In the genomic region with DNA sequence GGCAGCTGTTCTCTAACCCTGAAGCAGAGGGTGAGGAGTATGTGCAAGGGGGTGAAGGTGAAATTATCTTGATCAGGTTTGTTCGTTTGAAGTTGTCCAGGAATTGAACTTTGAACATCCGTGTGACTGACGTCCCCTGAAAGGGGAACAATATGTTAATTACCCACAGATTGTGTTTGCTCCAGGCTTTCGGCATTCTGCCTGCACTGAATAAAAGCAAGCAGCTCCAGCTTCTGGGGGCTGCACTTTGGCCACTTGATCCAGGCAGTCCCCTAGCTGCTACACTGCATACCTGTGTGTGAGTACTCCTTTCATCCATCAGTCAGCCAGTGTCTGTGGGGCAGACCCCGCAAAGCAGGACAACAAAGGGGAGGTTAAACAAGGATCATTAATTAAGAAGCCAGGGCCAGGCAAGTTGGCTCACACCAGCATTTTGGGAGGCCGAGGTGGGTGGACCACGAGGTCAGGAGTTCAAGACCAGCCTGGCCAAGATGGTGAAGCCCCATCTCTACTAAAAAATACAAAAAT, we compare ENCODE assay signal across 1 cellular context.
TF ChIP-seq lines count a peak whose summit lies in the region.

No MANE protein-coding gene starts in this region.

TF ChIP-seq in HepG2, 621 proteins besides CTCF, POLR2A, EP300 and RAD21 (continued from another document and continues in another):
- TF ChIP-seq, protein P1, sequence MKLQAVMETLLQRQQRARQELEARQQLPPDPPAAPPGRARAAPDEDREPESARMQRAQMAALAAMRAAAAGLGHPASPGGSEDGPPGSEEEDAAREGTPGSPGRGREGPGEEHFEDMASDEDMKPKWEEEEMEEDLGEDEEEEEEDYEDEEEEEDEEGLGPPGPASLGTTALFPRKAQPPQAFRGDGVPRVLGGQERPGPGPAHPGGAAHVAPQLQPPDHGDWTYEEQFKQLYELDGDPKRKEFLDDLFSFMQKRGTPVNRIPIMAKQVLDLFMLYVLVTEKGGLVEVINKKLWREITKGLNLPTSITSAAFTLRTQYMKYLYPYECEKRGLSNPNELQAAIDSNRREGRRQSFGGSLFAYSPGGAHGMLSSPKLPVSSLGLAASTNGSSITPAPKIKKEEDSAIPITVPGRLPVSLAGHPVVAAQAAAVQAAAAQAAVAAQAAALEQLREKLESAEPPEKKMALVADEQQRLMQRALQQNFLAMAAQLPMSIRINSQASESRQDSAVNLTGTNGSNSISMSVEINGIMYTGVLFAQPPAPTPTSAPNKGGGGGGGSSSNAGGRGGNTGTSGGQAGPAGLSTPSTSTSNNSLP (IDR thresholded peaks at IDR 0.05; ENCODE audit: low read depth, low read length) = peak; percentile 76
- TF ChIP-seq FOXO1 (CRISPR knock-in tag; IDR thresholded peaks at IDR 0.05) (0 out of 2 replicates have a peak, but pooled peaks have one; percentile 13), NFYB (CRISPR knock-in tag; IDR thresholded peaks at IDR 0.05) (no peak), ZNF292 (CRISPR knock-in tag; IDR thresholded peaks at IDR 0.05; ENCODE audit: borderline replicate concordance, low read depth) (peak; percentile 92; the same call in 1 of the 2 replicates), ZSCAN20 (CRISPR knock-in tag; IDR thresholded peaks at IDR 0.05; ENCODE audit: borderline replicate concordance) (no peak), SOX13 (IDR thresholded peaks at IDR 0.05) (no peak), SOX13 (CRISPR knock-in tag; conservative IDR thresholded peaks at IDR 0.05 in 1 of 2, IDR thresholded peaks at IDR 0.05 in 1 of 2) (peak in 1 of 2 experiments; percentile 79; a peak in 2 of 4 replicates), FOXP1 (IDR thresholded peaks at IDR 0.05) (peak; percentile 21; the same call in 1 of the 2 replicates), FOXP1 (CRISPR knock-in tag; IDR thresholded peaks at IDR 0.05) (peak; percentile 54; the same call in 1 of the 2 replicates), CC2D1A (CRISPR knock-in tag; IDR thresholded peaks at IDR 0.05) (peak; percentile 85; the same call in 1 of the 2 replicates), ZNF781 (CRISPR knock-in tag; IDR thresholded peaks at IDR 0.05; ENCODE audit: borderline replicate concordance, not compliant biosample characterization) (peak; percentile 27), TBX2 (CRISPR knock-in tag; IDR thresholded peaks at IDR 0.05; ENCODE audit: borderline replicate concordance) (peak; percentile 75; the same call in 1 of the 2 replicates), RELA (CRISPR knock-in tag; IDR thresholded peaks at IDR 0.05) (no peak), CHD4 (IDR thresholded peaks at IDR 0.05; ENCODE audit: borderline replicate concordance, low read length) (peak; percentile 74; the same call in 1 of the 2 replicates), ZNF572 (CRISPR knock-in tag; IDR thresholded peaks at IDR 0.05) (no peak), HDAC6 (IDR thresholded peaks at IDR 0.05; ENCODE audit: low read depth, low read length) (no peak), SOX5 (CRISPR knock-in tag; IDR thresholded peaks at IDR 0.05; ENCODE audit: borderline replicate concordance) (peak; percentile 84; the same call in 1 of the 2 replicates)
- TF ChIP-seq, protein P2, sequence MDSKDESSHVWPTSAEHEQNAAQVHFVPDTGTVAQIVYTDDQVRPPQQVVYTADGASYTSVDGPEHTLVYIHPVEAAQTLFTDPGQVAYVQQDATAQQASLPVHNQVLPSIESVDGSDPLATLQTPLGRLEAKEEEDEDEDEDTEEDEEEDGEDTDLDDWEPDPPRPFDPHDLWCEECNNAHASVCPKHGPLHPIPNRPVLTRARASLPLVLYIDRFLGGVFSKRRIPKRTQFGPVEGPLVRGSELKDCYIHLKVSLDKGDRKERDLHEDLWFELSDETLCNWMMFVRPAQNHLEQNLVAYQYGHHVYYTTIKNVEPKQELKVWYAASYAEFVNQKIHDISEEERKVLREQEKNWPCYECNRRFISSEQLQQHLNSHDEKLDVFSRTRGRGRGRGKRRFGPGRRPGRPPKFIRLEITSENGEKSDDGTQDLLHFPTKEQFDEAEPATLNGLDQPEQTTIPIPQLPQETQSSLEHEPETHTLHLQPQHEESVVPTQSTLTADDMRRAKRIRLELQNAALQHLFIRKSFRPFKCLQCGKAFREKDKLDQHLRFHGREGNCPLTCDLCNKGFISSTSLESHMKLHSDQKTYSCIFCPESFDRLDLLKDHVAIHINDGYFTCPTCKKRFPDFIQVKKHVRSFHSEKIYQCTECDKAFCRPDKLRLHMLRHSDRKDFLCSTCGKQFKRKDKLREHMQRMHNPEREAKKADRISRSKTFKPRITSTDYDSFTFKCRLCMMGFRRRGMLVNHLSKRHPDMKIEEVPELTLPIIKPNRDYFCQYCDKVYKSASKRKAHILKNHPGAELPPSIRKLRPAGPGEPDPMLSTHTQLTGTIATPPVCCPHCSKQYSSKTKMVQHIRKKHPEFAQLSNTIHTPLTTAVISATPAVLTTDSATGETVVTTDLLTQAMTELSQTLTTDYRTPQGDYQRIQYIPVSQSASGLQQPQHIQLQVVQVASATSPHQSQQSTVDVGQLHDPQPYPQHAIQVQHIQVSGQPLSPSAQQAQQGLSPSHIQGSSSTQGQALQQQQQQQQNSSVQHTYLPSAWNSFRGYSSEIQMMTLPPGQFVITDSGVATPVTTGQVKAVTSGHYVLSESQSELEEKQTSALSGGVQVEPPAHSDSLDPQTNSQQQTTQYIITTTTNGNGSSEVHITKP (CRISPR knock-in tag; IDR thresholded peaks at IDR 0.05; ENCODE audit: low read depth) = 0 out of 2 replicates have a peak, but pooled peaks have one; percentile 24
- TF ChIP-seq, protein P3, sequence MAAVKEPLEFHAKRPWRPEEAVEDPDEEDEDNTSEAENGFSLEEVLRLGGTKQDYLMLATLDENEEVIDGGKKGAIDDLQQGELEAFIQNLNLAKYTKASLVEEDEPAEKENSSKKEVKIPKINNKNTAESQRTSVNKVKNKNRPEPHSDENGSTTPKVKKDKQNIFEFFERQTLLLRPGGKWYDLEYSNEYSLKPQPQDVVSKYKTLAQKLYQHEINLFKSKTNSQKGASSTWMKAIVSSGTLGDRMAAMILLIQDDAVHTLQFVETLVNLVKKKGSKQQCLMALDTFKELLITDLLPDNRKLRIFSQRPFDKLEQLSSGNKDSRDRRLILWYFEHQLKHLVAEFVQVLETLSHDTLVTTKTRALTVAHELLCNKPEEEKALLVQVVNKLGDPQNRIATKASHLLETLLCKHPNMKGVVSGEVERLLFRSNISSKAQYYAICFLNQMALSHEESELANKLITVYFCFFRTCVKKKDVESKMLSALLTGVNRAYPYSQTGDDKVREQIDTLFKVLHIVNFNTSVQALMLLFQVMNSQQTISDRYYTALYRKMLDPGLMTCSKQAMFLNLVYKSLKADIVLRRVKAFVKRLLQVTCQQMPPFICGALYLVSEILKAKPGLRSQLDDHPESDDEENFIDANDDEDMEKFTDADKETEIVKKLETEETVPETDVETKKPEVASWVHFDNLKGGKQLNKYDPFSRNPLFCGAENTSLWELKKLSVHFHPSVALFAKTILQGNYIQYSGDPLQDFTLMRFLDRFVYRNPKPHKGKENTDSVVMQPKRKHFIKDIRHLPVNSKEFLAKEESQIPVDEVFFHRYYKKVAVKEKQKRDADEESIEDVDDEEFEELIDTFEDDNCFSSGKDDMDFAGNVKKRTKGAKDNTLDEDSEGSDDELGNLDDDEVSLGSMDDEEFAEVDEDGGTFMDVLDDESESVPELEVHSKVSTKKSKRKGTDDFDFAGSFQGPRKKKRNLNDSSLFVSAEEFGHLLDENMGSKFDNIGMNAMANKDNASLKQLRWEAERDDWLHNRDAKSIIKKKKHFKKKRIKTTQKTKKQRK (IDR thresholded peaks at IDR 0.05; ENCODE audit: low read length) = no peak
- TF ChIP-seq, protein P4, sequence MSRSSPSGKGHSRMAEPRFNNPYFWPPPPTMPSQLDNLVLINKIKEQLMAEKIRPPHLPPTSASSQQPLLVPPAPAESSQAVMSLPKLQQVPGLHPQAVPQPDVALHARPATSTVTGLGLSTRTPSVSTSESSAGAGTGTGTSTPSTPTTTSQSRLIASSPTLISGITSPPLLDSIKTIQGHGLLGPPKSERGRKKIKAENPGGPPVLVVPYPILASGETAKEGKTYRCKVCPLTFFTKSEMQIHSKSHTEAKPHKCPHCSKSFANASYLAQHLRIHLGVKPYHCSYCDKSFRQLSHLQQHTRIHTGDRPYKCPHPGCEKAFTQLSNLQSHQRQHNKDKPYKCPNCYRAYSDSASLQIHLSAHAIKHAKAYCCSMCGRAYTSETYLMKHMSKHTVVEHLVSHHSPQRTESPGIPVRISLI (CRISPR knock-in tag; IDR thresholded peaks at IDR 0.05; ENCODE audit: borderline replicate concordance) = peak; percentile 15; the same call in 1 of the 2 replicates
- TF ChIP-seq, protein P5, sequence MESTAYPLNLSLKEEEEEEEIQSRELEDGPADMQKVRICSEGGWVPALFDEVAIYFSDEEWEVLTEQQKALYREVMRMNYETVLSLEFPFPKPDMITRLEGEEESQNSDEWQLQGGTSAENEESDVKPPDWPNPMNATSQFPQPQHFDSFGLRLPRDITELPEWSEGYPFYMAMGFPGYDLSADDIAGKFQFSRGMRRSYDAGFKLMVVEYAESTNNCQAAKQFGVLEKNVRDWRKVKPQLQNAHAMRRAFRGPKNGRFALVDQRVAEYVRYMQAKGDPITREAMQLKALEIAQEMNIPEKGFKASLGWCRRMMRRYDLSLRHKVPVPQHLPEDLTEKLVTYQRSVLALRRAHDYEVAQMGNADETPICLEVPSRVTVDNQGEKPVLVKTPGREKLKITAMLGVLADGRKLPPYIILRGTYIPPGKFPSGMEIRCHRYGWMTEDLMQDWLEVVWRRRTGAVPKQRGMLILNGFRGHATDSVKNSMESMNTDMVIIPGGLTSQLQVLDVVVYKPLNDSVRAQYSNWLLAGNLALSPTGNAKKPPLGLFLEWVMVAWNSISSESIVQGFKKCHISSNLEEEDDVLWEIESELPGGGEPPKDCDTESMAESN (CRISPR knock-in tag; conservative IDR thresholded peaks at IDR 0.05) = 0 out of 2 replicates have a peak, but pooled peaks have one; percentile 36
- TF ChIP-seq, protein P6, sequence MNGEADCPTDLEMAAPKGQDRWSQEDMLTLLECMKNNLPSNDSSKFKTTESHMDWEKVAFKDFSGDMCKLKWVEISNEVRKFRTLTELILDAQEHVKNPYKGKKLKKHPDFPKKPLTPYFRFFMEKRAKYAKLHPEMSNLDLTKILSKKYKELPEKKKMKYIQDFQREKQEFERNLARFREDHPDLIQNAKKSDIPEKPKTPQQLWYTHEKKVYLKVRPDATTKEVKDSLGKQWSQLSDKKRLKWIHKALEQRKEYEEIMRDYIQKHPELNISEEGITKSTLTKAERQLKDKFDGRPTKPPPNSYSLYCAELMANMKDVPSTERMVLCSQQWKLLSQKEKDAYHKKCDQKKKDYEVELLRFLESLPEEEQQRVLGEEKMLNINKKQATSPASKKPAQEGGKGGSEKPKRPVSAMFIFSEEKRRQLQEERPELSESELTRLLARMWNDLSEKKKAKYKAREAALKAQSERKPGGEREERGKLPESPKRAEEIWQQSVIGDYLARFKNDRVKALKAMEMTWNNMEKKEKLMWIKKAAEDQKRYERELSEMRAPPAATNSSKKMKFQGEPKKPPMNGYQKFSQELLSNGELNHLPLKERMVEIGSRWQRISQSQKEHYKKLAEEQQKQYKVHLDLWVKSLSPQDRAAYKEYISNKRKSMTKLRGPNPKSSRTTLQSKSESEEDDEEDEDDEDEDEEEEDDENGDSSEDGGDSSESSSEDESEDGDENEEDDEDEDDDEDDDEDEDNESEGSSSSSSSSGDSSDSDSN (CRISPR knock-in tag; IDR thresholded peaks at IDR 0.05) = peak; percentile 22; the same call in 1 of the 2 replicates
- TF ChIP-seq, protein P7, sequence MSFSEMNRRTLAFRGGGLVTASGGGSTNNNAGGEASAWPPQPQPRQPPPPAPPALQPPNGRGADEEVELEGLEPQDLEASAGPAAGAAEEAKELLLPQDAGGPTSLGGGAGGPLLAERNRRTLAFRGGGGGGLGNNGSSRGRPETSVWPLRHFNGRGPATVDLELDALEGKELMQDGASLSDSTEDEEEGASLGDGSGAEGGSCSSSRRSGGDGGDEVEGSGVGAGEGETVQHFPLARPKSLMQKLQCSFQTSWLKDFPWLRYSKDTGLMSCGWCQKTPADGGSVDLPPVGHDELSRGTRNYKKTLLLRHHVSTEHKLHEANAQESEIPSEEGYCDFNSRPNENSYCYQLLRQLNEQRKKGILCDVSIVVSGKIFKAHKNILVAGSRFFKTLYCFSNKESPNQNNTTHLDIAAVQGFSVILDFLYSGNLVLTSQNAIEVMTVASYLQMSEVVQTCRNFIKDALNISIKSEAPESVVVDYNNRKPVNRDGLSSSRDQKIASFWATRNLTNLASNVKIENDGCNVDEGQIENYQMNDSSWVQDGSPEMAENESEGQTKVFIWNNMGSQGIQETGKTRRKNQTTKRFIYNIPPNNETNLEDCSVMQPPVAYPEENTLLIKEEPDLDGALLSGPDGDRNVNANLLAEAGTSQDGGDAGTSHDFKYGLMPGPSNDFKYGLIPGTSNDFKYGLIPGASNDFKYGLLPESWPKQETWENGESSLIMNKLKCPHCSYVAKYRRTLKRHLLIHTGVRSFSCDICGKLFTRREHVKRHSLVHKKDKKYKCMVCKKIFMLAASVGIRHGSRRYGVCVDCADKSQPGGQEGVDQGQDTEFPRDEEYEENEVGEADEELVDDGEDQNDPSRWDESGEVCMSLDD (CRISPR knock-in tag; IDR thresholded peaks at IDR 0.05; ENCODE audit: borderline replicate concordance) = no peak
- TF ChIP-seq, protein P8, sequence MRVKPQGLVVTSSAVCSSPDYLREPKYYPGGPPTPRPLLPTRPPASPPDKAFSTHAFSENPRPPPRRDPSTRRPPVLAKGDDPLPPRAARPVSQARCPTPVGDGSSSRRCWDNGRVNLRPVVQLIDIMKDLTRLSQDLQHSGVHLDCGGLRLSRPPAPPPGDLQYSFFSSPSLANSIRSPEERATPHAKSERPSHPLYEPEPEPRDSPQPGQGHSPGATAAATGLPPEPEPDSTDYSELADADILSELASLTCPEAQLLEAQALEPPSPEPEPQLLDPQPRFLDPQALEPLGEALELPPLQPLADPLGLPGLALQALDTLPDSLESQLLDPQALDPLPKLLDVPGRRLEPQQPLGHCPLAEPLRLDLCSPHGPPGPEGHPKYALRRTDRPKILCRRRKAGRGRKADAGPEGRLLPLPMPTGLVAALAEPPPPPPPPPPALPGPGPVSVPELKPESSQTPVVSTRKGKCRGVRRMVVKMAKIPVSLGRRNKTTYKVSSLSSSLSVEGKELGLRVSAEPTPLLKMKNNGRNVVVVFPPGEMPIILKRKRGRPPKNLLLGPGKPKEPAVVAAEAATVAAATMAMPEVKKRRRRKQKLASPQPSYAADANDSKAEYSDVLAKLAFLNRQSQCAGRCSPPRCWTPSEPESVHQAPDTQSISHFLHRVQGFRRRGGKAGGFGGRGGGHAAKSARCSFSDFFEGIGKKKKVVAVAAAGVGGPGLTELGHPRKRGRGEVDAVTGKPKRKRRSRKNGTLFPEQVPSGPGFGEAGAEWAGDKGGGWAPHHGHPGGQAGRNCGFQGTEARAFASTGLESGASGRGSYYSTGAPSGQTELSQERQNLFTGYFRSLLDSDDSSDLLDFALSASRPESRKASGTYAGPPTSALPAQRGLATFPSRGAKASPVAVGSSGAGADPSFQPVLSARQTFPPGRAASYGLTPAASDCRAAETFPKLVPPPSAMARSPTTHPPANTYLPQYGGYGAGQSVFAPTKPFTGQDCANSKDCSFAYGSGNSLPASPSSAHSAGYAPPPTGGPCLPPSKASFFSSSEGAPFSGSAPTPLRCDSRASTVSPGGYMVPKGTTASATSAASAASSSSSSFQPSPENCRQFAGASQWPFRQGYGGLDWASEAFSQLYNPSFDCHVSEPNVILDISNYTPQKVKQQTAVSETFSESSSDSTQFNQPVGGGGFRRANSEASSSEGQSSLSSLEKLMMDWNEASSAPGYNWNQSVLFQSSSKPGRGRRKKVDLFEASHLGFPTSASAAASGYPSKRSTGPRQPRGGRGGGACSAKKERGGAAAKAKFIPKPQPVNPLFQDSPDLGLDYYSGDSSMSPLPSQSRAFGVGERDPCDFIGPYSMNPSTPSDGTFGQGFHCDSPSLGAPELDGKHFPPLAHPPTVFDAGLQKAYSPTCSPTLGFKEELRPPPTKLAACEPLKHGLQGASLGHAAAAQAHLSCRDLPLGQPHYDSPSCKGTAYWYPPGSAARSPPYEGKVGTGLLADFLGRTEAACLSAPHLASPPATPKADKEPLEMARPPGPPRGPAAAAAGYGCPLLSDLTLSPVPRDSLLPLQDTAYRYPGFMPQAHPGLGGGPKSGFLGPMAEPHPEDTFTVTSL (CRISPR knock-in tag; IDR thresholded peaks at IDR 0.05; ENCODE audit: borderline replicate concordance) = peak; percentile 75; the same call in 1 of the 2 replicates
